1 cellular context compared by ENCODE assay signal in the genomic region with DNA sequence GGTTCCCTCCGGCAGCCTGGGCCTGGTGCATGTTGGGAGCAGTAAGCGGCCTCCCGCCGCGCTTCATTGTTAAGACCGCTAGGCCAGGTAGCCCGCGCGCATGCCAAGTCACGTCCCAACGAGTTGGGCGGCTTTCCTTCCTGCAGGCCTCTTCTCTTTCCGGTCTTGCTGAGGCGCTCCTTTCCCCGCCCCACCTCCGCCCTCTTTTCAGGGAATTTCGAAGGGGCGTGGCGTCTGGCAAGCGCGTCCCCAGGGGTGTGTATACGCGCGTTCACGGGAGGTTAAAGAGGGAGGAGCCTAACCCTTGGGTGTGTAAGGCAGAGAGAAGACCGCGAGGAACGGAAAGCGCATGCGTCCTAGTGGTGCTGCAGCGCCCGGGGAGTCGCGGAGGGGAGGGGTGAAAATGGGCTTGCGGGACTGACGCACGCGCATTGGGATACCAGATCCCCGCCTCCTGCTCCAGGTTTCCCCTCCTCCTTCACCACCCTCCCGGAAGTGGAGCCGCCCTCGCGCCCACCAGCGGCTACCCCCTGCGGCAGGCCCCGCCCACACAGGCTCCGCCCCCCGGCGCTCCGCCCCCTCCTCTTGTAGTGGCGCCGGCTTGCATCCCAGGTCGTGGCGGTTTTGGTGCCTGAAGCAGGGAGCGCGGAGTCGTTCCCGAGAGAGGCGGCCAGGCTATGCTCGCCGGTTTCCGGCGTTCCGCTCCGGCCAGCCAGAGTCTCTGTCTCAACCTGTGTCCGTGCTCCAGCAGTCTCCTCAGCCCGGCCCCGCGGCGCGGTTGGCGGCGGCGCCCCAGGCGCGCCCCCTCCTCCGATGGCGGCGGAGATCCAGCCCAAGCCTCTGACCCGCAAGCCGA.
TF ChIP-seq lines count a peak whose summit lies in the region.

A gene with protein sequence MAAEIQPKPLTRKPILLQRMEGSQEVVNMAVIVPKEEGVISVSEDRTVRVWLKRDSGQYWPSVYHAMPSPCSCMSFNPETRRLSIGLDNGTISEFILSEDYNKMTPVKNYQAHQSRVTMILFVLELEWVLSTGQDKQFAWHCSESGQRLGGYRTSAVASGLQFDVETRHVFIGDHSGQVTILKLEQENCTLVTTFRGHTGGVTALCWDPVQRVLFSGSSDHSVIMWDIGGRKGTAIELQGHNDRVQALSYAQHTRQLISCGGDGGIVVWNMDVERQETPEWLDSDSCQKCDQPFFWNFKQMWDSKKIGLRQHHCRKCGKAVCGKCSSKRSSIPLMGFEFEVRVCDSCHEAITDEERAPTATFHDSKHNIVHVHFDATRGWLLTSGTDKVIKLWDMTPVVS (plus strand): TSS at position 588 of the 856 bp plus-strand sequence. CDS start 226 bp downstream, at position 814.

TF ChIP-seq in K562, 482 proteins besides CTCF, POLR2A, EP300 and RAD21 (continued from another document and continues in another):
- TF ChIP-seq, protein P1, sequence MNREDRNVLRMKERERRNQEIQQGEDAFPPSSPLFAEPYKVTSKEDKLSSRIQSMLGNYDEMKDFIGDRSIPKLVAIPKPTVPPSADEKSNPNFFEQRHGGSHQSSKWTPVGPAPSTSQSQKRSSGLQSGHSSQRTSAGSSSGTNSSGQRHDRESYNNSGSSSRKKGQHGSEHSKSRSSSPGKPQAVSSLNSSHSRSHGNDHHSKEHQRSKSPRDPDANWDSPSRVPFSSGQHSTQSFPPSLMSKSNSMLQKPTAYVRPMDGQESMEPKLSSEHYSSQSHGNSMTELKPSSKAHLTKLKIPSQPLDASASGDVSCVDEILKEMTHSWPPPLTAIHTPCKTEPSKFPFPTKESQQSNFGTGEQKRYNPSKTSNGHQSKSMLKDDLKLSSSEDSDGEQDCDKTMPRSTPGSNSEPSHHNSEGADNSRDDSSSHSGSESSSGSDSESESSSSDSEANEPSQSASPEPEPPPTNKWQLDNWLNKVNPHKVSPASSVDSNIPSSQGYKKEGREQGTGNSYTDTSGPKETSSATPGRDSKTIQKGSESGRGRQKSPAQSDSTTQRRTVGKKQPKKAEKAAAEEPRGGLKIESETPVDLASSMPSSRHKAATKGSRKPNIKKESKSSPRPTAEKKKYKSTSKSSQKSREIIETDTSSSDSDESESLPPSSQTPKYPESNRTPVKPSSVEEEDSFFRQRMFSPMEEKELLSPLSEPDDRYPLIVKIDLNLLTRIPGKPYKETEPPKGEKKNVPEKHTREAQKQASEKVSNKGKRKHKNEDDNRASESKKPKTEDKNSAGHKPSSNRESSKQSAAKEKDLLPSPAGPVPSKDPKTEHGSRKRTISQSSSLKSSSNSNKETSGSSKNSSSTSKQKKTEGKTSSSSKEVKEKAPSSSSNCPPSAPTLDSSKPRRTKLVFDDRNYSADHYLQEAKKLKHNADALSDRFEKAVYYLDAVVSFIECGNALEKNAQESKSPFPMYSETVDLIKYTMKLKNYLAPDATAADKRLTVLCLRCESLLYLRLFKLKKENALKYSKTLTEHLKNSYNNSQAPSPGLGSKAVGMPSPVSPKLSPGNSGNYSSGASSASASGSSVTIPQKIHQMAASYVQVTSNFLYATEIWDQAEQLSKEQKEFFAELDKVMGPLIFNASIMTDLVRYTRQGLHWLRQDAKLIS (CRISPR knock-in tag; IDR thresholded peaks at IDR 0.05): peak; percentile 52; the same call in 1 of the 2 replicates
- TF ChIP-seq BRD4 (IDR thresholded peaks at IDR 0.05): no peak
- no peak for TF ChIP-seq SNIP1 (IDR thresholded peaks at IDR 0.05; ENCODE audit: low read depth)
- TF ChIP-seq, protein P2, sequence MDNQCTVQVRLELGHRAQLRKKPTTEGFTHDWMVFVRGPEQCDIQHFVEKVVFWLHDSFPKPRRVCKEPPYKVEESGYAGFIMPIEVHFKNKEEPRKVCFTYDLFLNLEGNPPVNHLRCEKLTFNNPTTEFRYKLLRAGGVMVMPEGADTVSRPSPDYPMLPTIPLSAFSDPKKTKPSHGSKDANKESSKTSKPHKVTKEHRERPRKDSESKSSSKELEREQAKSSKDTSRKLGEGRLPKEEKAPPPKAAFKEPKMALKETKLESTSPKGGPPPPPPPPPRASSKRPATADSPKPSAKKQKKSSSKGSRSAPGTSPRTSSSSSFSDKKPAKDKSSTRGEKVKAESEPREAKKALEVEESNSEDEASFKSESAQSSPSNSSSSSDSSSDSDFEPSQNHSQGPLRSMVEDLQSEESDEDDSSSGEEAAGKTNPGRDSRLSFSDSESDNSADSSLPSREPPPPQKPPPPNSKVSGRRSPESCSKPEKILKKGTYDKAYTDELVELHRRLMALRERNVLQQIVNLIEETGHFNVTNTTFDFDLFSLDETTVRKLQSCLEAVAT (IDR thresholded peaks at IDR 0.05): no peak
- peak; percentile 30 for TF ChIP-seq NEUROD1 (IDR thresholded peaks at IDR 0.05; ENCODE audit: borderline replicate concordance, low read depth, low read length, partially characterized antibody)
- 0 out of 2 replicates have a peak, but pooled peaks have one; percentile 43 for TF ChIP-seq ZNF76 (CRISPR knock-in tag; IDR thresholded peaks at IDR 0.05; ENCODE audit: borderline replicate concordance)
- TF ChIP-seq FOXK2 (conservative IDR thresholded peaks at IDR 0.05 in 1 of 2, IDR thresholded peaks at IDR 0.05 in 1 of 2; ENCODE audit: low read depth in 2 of 2): peak; percentile 78 to 83
- TF ChIP-seq SUPT5H (IDR thresholded peaks at IDR 0.05): peak; percentile 65
- TF ChIP-seq, protein P3, sequence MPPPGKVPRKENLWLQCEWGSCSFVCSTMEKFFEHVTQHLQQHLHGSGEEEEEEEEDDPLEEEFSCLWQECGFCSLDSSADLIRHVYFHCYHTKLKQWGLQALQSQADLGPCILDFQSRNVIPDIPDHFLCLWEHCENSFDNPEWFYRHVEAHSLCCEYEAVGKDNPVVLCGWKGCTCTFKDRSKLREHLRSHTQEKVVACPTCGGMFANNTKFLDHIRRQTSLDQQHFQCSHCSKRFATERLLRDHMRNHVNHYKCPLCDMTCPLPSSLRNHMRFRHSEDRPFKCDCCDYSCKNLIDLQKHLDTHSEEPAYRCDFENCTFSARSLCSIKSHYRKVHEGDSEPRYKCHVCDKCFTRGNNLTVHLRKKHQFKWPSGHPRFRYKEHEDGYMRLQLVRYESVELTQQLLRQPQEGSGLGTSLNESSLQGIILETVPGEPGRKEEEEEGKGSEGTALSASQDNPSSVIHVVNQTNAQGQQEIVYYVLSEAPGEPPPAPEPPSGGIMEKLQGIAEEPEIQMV (tag; conservative IDR thresholded peaks at IDR 0.05; ENCODE audit: low read depth): no peak
- no peak for TF ChIP-seq HNRNPUL1 (IDR thresholded peaks at IDR 0.05; ENCODE audit: low read length)
- no peak; the same call in 1 of the 2 replicates for TF ChIP-seq CBX1 (IDR thresholded peaks at IDR 0.05; ENCODE audit: low read depth)
- TF ChIP-seq, protein P4, sequence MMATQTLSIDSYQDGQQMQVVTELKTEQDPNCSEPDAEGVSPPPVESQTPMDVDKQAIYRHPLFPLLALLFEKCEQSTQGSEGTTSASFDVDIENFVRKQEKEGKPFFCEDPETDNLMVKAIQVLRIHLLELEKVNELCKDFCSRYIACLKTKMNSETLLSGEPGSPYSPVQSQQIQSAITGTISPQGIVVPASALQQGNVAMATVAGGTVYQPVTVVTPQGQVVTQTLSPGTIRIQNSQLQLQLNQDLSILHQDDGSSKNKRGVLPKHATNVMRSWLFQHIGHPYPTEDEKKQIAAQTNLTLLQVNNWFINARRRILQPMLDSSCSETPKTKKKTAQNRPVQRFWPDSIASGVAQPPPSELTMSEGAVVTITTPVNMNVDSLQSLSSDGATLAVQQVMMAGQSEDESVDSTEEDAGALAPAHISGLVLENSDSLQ (IDR thresholded peaks at IDR 0.05): 0 out of 2 replicates have a peak, but pooled peaks have one; percentile 17
- TF ChIP-seq TAF15 (IDR thresholded peaks at IDR 0.05; ENCODE audit: low read depth, low read length): no peak
- TF ChIP-seq NFRKB (IDR thresholded peaks at IDR 0.05; ENCODE audit: low read depth): no peak
- TF ChIP-seq NRF1 (conservative IDR thresholded peaks at IDR 0.05 in 1 of 2, IDR thresholded peaks at IDR 0.05 in 1 of 2): peak; percentile 98
- peak; percentile 41 for TF ChIP-seq BHLHE40 (IDR thresholded peaks at IDR 0.05; ENCODE audit: low read length)
- TF ChIP-seq, protein P5, sequence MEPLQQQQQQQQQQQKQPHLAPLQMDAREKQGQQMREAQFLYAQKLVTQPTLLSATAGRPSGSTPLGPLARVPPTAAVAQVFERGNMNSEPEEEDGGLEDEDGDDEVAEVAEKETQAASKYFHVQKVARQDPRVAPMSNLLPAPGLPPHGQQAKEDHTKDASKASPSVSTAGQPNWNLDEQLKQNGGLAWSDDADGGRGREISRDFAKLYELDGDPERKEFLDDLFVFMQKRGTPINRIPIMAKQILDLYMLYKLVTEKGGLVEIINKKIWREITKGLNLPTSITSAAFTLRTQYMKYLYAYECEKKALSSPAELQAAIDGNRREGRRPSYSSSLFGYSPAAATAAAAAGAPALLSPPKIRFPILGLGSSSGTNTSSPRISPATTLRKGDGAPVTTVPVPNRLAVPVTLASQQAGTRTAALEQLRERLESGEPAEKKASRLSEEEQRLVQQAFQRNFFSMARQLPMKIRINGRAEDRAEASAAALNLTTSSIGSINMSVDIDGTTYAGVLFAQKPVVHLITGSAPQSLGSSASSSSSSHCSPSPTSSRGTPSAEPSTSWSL (CRISPR knock-in tag; IDR thresholded peaks at IDR 0.05; ENCODE audit: borderline replicate concordance): no peak
- TF ChIP-seq SP1 (CRISPR knock-in tag; IDR thresholded peaks at IDR 0.05): peak; percentile 91
- TF ChIP-seq MAFG (tag; conservative IDR thresholded peaks at IDR 0.05): no peak
- TF ChIP-seq CCAR2 (IDR thresholded peaks at IDR 0.05; ENCODE audit: low read depth, low read length): no peak
- TF ChIP-seq, protein P6, sequence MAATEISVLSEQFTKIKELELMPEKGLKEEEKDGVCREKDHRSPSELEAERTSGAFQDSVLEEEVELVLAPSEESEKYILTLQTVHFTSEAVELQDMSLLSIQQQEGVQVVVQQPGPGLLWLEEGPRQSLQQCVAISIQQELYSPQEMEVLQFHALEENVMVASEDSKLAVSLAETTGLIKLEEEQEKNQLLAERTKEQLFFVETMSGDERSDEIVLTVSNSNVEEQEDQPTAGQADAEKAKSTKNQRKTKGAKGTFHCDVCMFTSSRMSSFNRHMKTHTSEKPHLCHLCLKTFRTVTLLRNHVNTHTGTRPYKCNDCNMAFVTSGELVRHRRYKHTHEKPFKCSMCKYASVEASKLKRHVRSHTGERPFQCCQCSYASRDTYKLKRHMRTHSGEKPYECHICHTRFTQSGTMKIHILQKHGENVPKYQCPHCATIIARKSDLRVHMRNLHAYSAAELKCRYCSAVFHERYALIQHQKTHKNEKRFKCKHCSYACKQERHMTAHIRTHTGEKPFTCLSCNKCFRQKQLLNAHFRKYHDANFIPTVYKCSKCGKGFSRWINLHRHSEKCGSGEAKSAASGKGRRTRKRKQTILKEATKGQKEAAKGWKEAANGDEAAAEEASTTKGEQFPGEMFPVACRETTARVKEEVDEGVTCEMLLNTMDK (IDR thresholded peaks at IDR 0.05; ENCODE audit: borderline replicate concordance, insufficient read depth, low read depth, low read length, poor library complexity, severe bottlenecking): peak; percentile 74
- TF ChIP-seq, protein P7, sequence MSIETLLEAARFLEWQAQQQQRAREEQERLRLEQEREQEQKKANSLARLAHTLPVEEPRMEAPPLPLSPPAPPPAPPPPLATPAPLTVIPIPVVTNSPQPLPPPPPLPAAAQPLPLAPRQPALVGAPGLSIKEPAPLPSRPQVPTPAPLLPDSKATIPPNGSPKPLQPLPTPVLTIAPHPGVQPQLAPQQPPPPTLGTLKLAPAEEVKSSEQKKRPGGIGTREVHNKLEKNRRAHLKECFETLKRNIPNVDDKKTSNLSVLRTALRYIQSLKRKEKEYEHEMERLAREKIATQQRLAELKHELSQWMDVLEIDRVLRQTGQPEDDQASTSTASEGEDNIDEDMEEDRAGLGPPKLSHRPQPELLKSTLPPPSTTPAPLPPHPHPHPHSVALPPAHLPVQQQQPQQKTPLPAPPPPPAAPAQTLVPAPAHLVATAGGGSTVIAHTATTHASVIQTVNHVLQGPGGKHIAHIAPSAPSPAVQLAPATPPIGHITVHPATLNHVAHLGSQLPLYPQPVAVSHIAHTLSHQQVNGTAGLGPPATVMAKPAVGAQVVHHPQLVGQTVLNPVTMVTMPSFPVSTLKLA (conservative IDR thresholded peaks at IDR 0.05): peak; percentile 47 to 52; a peak in 3 of 4 replicates
- TF ChIP-seq JUN (IDR thresholded peaks at IDR 0.05; ENCODE audit: borderline replicate concordance, low read depth, low read length): peak; percentile 49; the same call in 1 of the 2 replicates
- TF ChIP-seq JUN (CRISPR knock-in tag; IDR thresholded peaks at IDR 0.05; ENCODE audit: borderline replicate concordance): no peak
- TF ChIP-seq, protein P8, sequence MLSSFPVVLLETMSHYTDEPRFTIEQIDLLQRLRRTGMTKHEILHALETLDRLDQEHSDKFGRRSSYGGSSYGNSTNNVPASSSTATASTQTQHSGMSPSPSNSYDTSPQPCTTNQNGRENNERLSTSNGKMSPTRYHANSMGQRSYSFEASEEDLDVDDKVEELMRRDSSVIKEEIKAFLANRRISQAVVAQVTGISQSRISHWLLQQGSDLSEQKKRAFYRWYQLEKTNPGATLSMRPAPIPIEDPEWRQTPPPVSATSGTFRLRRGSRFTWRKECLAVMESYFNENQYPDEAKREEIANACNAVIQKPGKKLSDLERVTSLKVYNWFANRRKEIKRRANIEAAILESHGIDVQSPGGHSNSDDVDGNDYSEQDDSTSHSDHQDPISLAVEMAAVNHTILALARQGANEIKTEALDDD (IDR thresholded peaks at IDR 0.05): peak; percentile 54; the same call in 1 of the 2 replicates
- TF ChIP-seq ERF (CRISPR knock-in tag; IDR thresholded peaks at IDR 0.05): no peak
- peak in 1 of 2 experiments; percentile 19; a peak in 1 of 4 replicates for TF ChIP-seq SRF (CRISPR knock-in tag; IDR thresholded peaks at IDR 0.05)
- TF ChIP-seq, protein P9, sequence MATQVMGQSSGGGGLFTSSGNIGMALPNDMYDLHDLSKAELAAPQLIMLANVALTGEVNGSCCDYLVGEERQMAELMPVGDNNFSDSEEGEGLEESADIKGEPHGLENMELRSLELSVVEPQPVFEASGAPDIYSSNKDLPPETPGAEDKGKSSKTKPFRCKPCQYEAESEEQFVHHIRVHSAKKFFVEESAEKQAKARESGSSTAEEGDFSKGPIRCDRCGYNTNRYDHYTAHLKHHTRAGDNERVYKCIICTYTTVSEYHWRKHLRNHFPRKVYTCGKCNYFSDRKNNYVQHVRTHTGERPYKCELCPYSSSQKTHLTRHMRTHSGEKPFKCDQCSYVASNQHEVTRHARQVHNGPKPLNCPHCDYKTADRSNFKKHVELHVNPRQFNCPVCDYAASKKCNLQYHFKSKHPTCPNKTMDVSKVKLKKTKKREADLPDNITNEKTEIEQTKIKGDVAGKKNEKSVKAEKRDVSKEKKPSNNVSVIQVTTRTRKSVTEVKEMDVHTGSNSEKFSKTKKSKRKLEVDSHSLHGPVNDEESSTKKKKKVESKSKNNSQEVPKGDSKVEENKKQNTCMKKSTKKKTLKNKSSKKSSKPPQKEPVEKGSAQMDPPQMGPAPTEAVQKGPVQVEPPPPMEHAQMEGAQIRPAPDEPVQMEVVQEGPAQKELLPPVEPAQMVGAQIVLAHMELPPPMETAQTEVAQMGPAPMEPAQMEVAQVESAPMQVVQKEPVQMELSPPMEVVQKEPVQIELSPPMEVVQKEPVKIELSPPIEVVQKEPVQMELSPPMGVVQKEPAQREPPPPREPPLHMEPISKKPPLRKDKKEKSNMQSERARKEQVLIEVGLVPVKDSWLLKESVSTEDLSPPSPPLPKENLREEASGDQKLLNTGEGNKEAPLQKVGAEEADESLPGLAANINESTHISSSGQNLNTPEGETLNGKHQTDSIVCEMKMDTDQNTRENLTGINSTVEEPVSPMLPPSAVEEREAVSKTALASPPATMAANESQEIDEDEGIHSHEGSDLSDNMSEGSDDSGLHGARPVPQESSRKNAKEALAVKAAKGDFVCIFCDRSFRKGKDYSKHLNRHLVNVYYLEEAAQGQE (CRISPR knock-in tag; IDR thresholded peaks at IDR 0.05; ENCODE audit: low read depth): no peak
